ENCODE assay signal across 8 cellular contexts in the genomic region with DNA sequence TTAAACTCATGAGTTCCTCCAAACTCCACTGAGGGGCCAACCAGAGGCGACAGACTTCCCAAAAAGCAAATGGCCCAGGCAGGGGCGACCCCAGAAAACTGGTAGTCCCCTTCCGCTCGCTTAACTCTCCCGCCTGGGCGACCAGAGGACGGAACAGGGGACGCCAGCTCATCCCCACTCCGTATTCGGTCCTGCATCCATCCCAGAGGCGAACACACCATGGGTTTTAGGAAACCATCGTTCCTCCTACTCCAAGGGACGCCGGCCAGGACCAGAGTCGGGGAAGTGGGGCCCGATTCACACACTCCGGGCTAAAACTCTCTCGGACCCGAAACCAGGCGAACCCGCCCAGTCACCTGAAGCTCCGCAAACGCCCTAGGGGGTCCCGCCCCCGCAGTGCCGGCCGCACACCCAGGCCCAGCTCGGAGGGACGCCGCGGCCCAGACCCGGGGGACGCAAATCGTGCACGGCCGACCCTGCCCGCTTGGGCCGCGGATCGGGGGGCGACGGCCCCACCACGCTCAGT. TPM values are rescaled to one million over a fixed set of nuclear protein-coding genes. Genes with fewer than 3 reads are reported as not detected.
DNase-seq lines count a peak whose midpoint lies in the region; ATAC-seq and TF ChIP-seq lines count a peak whose summit lies in the region.

No MANE protein-coding gene starts in this region.

- TF ChIP-seq CTCF in kidney epithelial cell (IDR thresholded peaks at IDR 0.05; ENCODE audit: insufficient read depth, low read length, poor library complexity, severe bottlenecking) = no peak

- H3K4me1 ChIP-seq in BLaER1 treated with 17β-estradiol and CSF1 and Interleukin-3, amounts not matched to agents 10 nM and 100 nM = peaks cover 35 to 59% (median 48%) of the 10 kb centered on the region in 10 experiments

- H3K27ac ChIP-seq in BLaER1 treated with 17β-estradiol and CSF1 and Interleukin-3, amounts not matched to agents 10 nM and 100 nM = peak overlapping the region; percentile 86 to 99 (median 98)
- peak overlapping the region; percentile 87 for H3K27ac ChIP-seq in caudate nucleus (ENCODE audit: low read depth, low read length)

- H3K9me3 ChIP-seq in BLaER1 treated with 17β-estradiol and CSF1 and Interleukin-3, amounts not matched to agents 10 nM and 100 nM (replicated peaks in 1 of 11) = peaks cover 0 to 19% (median 15%) of the 10 kb centered on the region in 11 experiments; a peak in 12 of 22 replicates

- DNase-seq in T-helper 9 cell = peak; percentile 12
- DNase-seq in caudate nucleus (lab: John Stamatoyannopoulos, UW) = peak in 33 of 61 donors; percentile 2 to 69 (median 33)
- DNase-seq in kidney epithelial cell (ENCODE audit: low read depth) = no peak
- peak; percentile 6 for DNase-seq in stimulated activated CD4-positive, alpha-beta T cell treated with anti-CD3 and anti-CD28 coated beads, Interleukin-2, amount 100 ng/mL, for 4 hours (ENCODE audit: low read depth)
- DNase-seq in H4 (ENCODE audit: low spot score) = no peak

- H3K9ac ChIP-seq in BLaER1 treated with 17β-estradiol and CSF1 and Interleukin-3, amounts not matched to agents 10 nM and 100 nM = peak overlapping the region; percentile 93 to 99 (median 98)

- H3K4me2 ChIP-seq in BLaER1 treated with 17β-estradiol and CSF1 and Interleukin-3, amounts not matched to agents 10 nM and 100 nM = peak overlapping the region; percentile 76 to 95 (median 84)

- ATAC-seq in GM19328 (IDR thresholded peaks at IDR 0.05; ENCODE audit: unreplicated experiment) (peak; percentile 36), HG03378 (IDR thresholded peaks at IDR 0.05; ENCODE audit: unreplicated experiment) (peak; percentile 33)

- no peaks in the 10 kb centered on the region for H3K27me3 ChIP-seq in BLaER1 treated with 17β-estradiol and CSF1 and Interleukin-3, amounts not matched to agents 10 nM and 100 nM
- no peaks in the 10 kb centered on the region for H3K27me3 ChIP-seq in kidney epithelial cell (ENCODE audit: control insufficient read depth, insufficient read depth, low read length)

- H3K4me3 ChIP-seq in BLaER1 treated with 17β-estradiol and CSF1 and Interleukin-3, amounts not matched to agents 10 nM and 100 nM = peak overlapping the region; percentile 92 to 98 (median 94)
- peak overlapping the region; percentile 96 for H3K4me3 ChIP-seq in kidney epithelial cell (ENCODE audit: low read depth, low read length)

- H3K36me3 ChIP-seq in BLaER1 treated with 17β-estradiol and CSF1 and Interleukin-3, amounts not matched to agents 10 nM and 100 nM = peaks cover 5 to 27% (median 21%) of the 10 kb centered on the region in 11 experiments; a peak in 20 of 22 replicates
- H3K36me3 ChIP-seq in kidney epithelial cell (ENCODE audit: control insufficient read depth, insufficient read depth, low read length) = no peaks in the 10 kb centered on the region

- H4K20me1 ChIP-seq in BLaER1 treated with 17β-estradiol and CSF1 and Interleukin-3, amounts not matched to agents 10 nM and 100 nM = peaks cover 35 to 52% (median 46%) of the 10 kb centered on the region in 11 experiments; a peak in 21 of 22 replicates

RNA-seq across cellular contexts. Expression of gene TEX10, which starts 0.5 kb away (rescaled TPM):
- total RNA-seq in kidney epithelial cell = 29.2 and 33.4 TPM in 2 replicates
- total RNA-seq in H4 (2014; rRNA removed; shearing (Covaris generic)) = 29.4 and 32.7 TPM in 2 replicates

Comparison
In these comparisons a context has a peak if more than half of its experiments do, and no peak if none do; other contexts are left out.
1. DNase-seq: peak in T-helper 9 cell (single experiment), caudate nucleus (33 of 61) and stimulated activated CD4-positive, alpha-beta T cell treated with anti-CD3 and anti-CD28 coated beads, Interleukin-2, amount 100 ng/mL, for 4 hours (single experiment); none in kidney epithelial cell (single experiment) and H4 (single experiment).